In genomic region chr11:76606102-76606793, GRCh38 we compare ENCODE assay signal across 1 cellular context.
TF ChIP-seq lines count a peak whose summit lies in the region.

No MANE protein-coding gene starts in this region.

TF ChIP-seq in GM23338, 12 proteins besides CTCF, POLR2A, EP300 and RAD21 (continued from another document):
- TF ChIP-seq REST (IDR thresholded peaks at IDR 0.05; ENCODE audit: unreplicated experiment) (no peak), JUNB (IDR thresholded peaks at IDR 0.05; ENCODE audit: unreplicated experiment) (no peak), ETS1 (IDR thresholded peaks at IDR 0.05) (no peak), STAT1 (IDR thresholded peaks at IDR 0.05; ENCODE audit: unreplicated experiment) (no peak), NANOG (IDR thresholded peaks at IDR 0.05; ENCODE audit: borderline replicate concordance) (no peak), CREB1 (CRISPR knock-in tag; IDR thresholded peaks at IDR 0.05; ENCODE audit: low read depth) (no peak), ZNF114 (CRISPR knock-in tag; IDR thresholded peaks at IDR 0.05) (no peak), EZH2phosphoT487 (IDR thresholded peaks at IDR 0.05; ENCODE audit: unreplicated experiment) (no peak), POLR2AphosphoS5 (IDR thresholded peaks at IDR 0.05; ENCODE audit: low read depth) (no peak), EZH2 (IDR thresholded peaks at IDR 0.05; ENCODE audit: low read depth, unreplicated experiment) (no peak), ZNF331 (CRISPR knock-in tag; IDR thresholded peaks at IDR 0.05; ENCODE audit: low read depth) (no peak)
TF ChIP-seq in GM23338: peak in this region for 0.
